1 cellular context compared by ENCODE assay signal in the genomic region with DNA sequence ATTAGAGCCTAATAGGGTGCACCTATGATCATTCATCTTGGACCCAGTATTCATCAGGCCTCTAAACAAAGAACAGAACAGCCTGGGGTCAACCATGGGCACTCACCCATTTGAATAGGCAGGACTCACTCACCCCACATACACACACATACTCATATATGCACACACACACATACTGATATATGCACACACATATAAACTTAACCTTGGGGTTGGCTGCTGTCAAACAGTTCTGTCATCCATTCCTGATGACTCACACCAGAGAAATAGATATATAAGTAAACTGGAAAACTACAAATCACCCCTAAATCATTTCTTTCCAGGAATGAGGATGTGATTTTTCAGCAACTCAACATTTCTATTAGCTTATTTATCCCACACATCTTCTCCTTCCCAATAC.
TF ChIP-seq lines count a peak whose summit lies in the region.

No MANE protein-coding gene starts in this region.

TF ChIP-seq in H1, 55 proteins besides CTCF, POLR2A, EP300 and RAD21:
- no peak for TF ChIP-seq GTF2F1 (IDR thresholded peaks at IDR 0.05; ENCODE audit: borderline replicate concordance, low read depth, low read length)
- TF ChIP-seq FOSL1 (IDR thresholded peaks at IDR 0.05; ENCODE audit: insufficient read depth, low read depth, low read length), result no peak
- TF ChIP-seq EGR1 (IDR thresholded peaks at IDR 0.05; ENCODE audit: borderline replicate concordance, low read depth, low read length), result no peak
- TF ChIP-seq NRF1 (IDR thresholded peaks at IDR 0.05; ENCODE audit: low read depth, low read length), result no peak
- no peak for TF ChIP-seq SP1 (IDR thresholded peaks at IDR 0.05; ENCODE audit: low read depth, low read length)
- no peak for TF ChIP-seq KDM5A (IDR thresholded peaks at IDR 0.05; ENCODE audit: low read length)
- no peak for TF ChIP-seq HDAC6 (IDR thresholded peaks at IDR 0.05; ENCODE audit: low read depth, low read length)
- no peak for TF ChIP-seq SUZ12 (IDR thresholded peaks at IDR 0.05; ENCODE audit: low read length)
- TF ChIP-seq PHF8 (conservative IDR thresholded peaks at IDR 0.05; ENCODE audit: low read depth, low read length), result no peak
- TF ChIP-seq CBX8 (IDR thresholded peaks at IDR 0.05; ENCODE audit: borderline replicate concordance, low read depth, low read length), result no peak
- TF ChIP-seq HDAC2 (IDR thresholded peaks at IDR 0.05; ENCODE audit: borderline replicate concordance in 1 of 2, low read depth in 2 of 2, low read length in 2 of 2), result no peak
- TF ChIP-seq RNF2 (IDR thresholded peaks at IDR 0.05; ENCODE audit: borderline replicate concordance, low read depth, low read length, missing control alignments, poor library complexity, severe bottlenecking), result no peak
- TF ChIP-seq YY1 (IDR thresholded peaks at IDR 0.05; ENCODE audit: low read depth, low read length), result no peak
- TF ChIP-seq, protein P1, sequence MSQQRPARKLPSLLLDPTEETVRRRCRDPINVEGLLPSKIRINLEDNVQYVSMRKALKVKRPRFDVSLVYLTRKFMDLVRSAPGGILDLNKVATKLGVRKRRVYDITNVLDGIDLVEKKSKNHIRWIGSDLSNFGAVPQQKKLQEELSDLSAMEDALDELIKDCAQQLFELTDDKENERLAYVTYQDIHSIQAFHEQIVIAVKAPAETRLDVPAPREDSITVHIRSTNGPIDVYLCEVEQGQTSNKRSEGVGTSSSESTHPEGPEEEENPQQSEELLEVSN (IDR thresholded peaks at IDR 0.05), result no peak
- no peak for TF ChIP-seq TAF7 (optimal IDR thresholded peaks at IDR 0.05; ENCODE audit: borderline replicate concordance, low read depth, low read length)
- no peak for TF ChIP-seq RBBP5 (IDR thresholded peaks at IDR 0.05; ENCODE audit: borderline replicate concordance, low read depth, low read length)
- TF ChIP-seq CHD1 (IDR thresholded peaks at IDR 0.05; ENCODE audit: low read depth, low read length), result no peak
- no peak for TF ChIP-seq SIN3A (conservative IDR thresholded peaks at IDR 0.05 in 1 of 2, IDR thresholded peaks at IDR 0.05 in 1 of 2; ENCODE audit: low read depth in 1 of 2, low read length in 2 of 2)
- TF ChIP-seq CEBPB (IDR thresholded peaks at IDR 0.05; ENCODE audit: low read depth, low read length), result no peak
- no peak for TF ChIP-seq SP2 (IDR thresholded peaks at IDR 0.05; ENCODE audit: low read length)
